1 cellular context compared by ENCODE assay signal in the genomic region with DNA sequence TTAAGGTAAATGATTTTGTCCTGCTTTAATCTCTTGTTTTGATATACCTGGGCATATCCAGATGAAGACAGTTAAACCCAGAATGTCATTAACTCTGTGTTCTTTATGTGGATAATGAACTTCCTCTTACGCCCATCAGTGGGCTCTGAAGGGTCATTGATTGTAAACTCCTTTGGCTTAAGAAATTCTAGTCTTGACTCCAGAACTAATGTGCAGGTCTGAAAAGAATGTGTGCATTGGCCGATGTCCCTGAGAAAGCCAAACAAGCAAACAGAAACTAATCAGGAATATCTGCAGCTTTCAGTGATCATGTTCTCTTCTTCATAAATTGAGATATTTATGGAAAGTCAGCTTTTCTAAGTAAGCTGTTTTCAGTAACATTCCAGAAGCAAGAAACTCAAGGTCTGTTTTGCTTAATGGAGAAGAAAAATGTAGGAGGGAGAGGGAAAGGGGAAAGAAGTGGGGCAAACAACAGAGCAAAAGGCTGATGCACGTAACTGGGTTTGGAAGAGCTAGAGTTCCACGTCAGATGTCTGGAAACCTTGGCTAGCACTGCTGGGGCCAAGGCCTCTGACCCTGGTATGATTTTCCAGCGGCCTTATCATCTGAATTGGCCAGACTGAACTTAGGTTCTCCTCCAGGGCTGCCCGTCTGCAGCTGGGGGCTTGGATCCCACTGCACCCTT.
TF ChIP-seq lines count a peak whose summit lies in the region.

No MANE protein-coding gene starts in this region.

TF ChIP-seq in IMR-90, 13 proteins besides CTCF, POLR2A, EP300 and RAD21:
- no peak for TF ChIP-seq CHD1 (IDR thresholded peaks at IDR 0.05; ENCODE audit: low read depth, low read length)
- TF ChIP-seq NFE2L2 (IDR thresholded peaks at IDR 0.05; ENCODE audit: low read depth, low read length): no peak
- no peak for TF ChIP-seq BHLHE40 (IDR thresholded peaks at IDR 0.05; ENCODE audit: low read depth, low read length)
- TF ChIP-seq CEBPB (IDR thresholded peaks at IDR 0.05; ENCODE audit: low read depth, low read length): no peak
- no peak for TF ChIP-seq FOS (IDR thresholded peaks at IDR 0.05; ENCODE audit: low read depth, low read length)
- no peak for TF ChIP-seq RFX5 (IDR thresholded peaks at IDR 0.05; ENCODE audit: low read depth, low read length)
- no peak for TF ChIP-seq MAZ (IDR thresholded peaks at IDR 0.05; ENCODE audit: borderline replicate concordance, low read depth, low read length)
- TF ChIP-seq RCOR1 (IDR thresholded peaks at IDR 0.05; ENCODE audit: insufficient replicate concordance, low read length): no peak
- TF ChIP-seq MAFK (IDR thresholded peaks at IDR 0.05; ENCODE audit: low read depth, low read length): no peak
- TF ChIP-seq, protein P1, sequence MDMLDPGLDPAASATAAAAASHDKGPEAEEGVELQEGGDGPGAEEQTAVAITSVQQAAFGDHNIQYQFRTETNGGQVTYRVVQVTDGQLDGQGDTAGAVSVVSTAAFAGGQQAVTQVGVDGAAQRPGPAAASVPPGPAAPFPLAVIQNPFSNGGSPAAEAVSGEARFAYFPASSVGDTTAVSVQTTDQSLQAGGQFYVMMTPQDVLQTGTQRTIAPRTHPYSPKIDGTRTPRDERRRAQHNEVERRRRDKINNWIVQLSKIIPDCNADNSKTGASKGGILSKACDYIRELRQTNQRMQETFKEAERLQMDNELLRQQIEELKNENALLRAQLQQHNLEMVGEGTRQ (IDR thresholded peaks at IDR 0.05; ENCODE audit: low read depth, low read length): no peak
- TF ChIP-seq, protein P2, sequence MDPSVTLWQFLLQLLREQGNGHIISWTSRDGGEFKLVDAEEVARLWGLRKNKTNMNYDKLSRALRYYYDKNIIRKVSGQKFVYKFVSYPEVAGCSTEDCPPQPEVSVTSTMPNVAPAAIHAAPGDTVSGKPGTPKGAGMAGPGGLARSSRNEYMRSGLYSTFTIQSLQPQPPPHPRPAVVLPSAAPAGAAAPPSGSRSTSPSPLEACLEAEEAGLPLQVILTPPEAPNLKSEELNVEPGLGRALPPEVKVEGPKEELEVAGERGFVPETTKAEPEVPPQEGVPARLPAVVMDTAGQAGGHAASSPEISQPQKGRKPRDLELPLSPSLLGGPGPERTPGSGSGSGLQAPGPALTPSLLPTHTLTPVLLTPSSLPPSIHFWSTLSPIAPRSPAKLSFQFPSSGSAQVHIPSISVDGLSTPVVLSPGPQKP (IDR thresholded peaks at IDR 0.05; ENCODE audit: borderline replicate concordance, low read depth, low read length): no peak
- no peak for TF ChIP-seq MXI1 (IDR thresholded peaks at IDR 0.05; ENCODE audit: borderline replicate concordance, low read depth, low read length)
- TF ChIP-seq SMC3 (IDR thresholded peaks at IDR 0.05; ENCODE audit: low read depth, low read length): no peak
